ENCODE assay signal across 16 cellular contexts in the genomic region with DNA sequence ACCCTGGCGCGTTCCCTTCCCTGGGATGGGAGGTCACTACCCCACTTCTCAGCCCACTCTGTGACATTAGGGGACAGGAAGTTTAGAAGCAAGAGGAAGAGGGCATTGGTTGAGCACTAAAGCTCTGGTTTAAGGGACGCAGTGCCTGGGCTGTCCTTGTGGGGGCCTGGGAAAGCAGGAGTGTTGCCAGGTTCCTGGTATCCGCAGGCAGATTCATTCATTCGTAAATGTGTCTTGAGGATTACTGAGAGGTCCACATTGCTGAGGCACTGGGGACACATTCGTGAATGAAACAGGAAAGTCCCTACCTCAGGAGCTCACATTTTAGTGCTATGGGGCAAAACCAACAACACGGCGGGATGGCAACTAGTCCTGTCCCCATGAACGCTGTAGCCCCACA.
DNase-seq lines count a peak whose midpoint lies in the region; FAIRE-seq and TF ChIP-seq lines count a peak whose summit lies in the region.
"Had no signal": no experiment of that assay in that cellular context is flagged by ENCODE, and none has a peak within 500 bp of the region (broad histone marks: within the 10 kb centered on the region; RNA-seq: fewer than 3 reads in every experiment).

No MANE protein-coding gene starts in this region.

- H2BK12ac ChIP-seq in H1 (ENCODE audit: low read depth, low read length), result peak overlapping the region; percentile 91; the same call in 1 of the 2 replicates

- H4K20me1 ChIP-seq in H1 (replicated peaks in 1 of 2; ENCODE audit: control insufficient read depth in 1 of 2, insufficient read depth in 2 of 2, low read length in 2 of 2), result no peaks in the 10 kb centered on the region

- H3K9ac ChIP-seq in H1 (replicated peaks in 1 of 4; ENCODE audit: extremely low read depth in 1 of 4, low read depth in 3 of 4, low read length in 3 of 4), result no peak overlapping the region
- peak overlapping the region; percentile 24 for H3K9ac ChIP-seq in mesendoderm (ENCODE audit: low read length)
- no peak overlapping the region for H3K9ac ChIP-seq in colonic mucosa (ENCODE audit: low read depth in 2 of 2, low read length in 2 of 2)

- intact Hi-C loops in colonic mucosa (cut with DNase I), result no loop called here

- no peaks in the 10 kb centered on the region for H3K23me2 ChIP-seq in H1 (ENCODE audit: low read depth, low read length)

- H2BK5ac ChIP-seq in H1 (ENCODE audit: low read depth, low read length) (peak overlapping the region; percentile 45; the same call in 1 of the 2 replicates), mesendoderm (ENCODE audit: low read length) (no peak overlapping the region)

- TF ChIP-seq CTCF in H1 (IDR thresholded peaks at IDR 0.05; ENCODE audit: control extremely low read depth in 1 of 3, insufficient read depth in 1 of 3, low read depth in 1 of 3, low read length in 3 of 3), result peak; percentile 32 to 38 (median 35)
- no peak for TF ChIP-seq CTCF in colonic mucosa (IDR thresholded peaks at IDR 0.05)

- peak overlapping the region; percentile 80 for H2BK120ac ChIP-seq in H1 (replicated peaks; ENCODE audit: low read depth, low read length)
- H2BK120ac ChIP-seq in mesendoderm (ENCODE audit: low read depth, low read length), result no peak overlapping the region

- TF ChIP-seq RAD21 in H1 (IDR thresholded peaks at IDR 0.05 in 1 of 2, conservative IDR thresholded peaks at IDR 0.05 in 1 of 2; ENCODE audit: low read depth in 2 of 2, low read length in 2 of 2), result peak in 1 of 2 experiments; percentile 42; a peak in 2 of 4 replicates

- in situ Hi-C loops in HAP-1 (cut with MboI; ENCODE audit: low sequenced_read_pairs), result no loop called here

- no peak overlapping the region for H2AFZ ChIP-seq in H1 (ENCODE audit: low read length)

- H4K5ac ChIP-seq in H1 (ENCODE audit: insufficient read length, low read depth, low read length) (no peak overlapping the region), mesendoderm (ENCODE audit: low read length) (no peak overlapping the region)

- peak overlapping the region; percentile 71 for H4K91ac ChIP-seq in H1 (replicated peaks; ENCODE audit: insufficient read length, low read length)

- POLR2A ChIA-PET in H1 (lab: Charles Lee; ENCODE audit: partially characterized antibody), result interaction anchor here (1.3 kb wide), 1 partner anchor 10 kb away, joined by 3 read pairs; no protein-coding TSS in a partner anchor

- H3K36me3 ChIP-seq in HAP-1 (replicated peaks), result no peaks in the 10 kb centered on the region
- no peaks in the 10 kb centered on the region for H3K36me3 ChIP-seq in H1 (ENCODE audit: control insufficient read depth in 2 of 4, insufficient read depth in 4 of 4, low read length in 3 of 4)
- H3K36me3 ChIP-seq in mesendoderm (ENCODE audit: control insufficient read depth, insufficient read depth, low read length), result no peaks in the 10 kb centered on the region
- no peaks in the 10 kb centered on the region for H3K36me3 ChIP-seq in colonic mucosa

- DNase-seq in HAP-1 (ENCODE audit: low spot score in 2 of 2) (peak; percentile 32 to 44), H1 (ENCODE audit: low read depth in 1 of 2, low spot score in 2 of 2) (no peak), mesendoderm (no peak), NCI-H2171 (lab: John Stamatoyannopoulos, UW) (no peak), kidney glomerular epithelial cell (lab: John Stamatoyannopoulos, UW) (no peak), NCI-H2171 treated with DMSO at 0.1 percent for 48 hours (lab: John Stamatoyannopoulos, UW) (no peak), colonic mucosa (no peak)
- DNase-seq: C1 segment of cervical spinal cord; Calu3; CD4-positive, alpha-beta T cell; DMS 273 treated with DMSO at 0.1 percent for 48 hours; GOT3 had no signal

- peak overlapping the region; percentile 48; the same call in 1 of the 2 replicates for H2BK15ac ChIP-seq in H1 (ENCODE audit: low read length)
- no peak overlapping the region for H2BK15ac ChIP-seq in mesendoderm (replicated peaks; ENCODE audit: low read depth)

- H3K4ac ChIP-seq in H1 (replicated peaks; ENCODE audit: insufficient read length, low read depth, low read length) (peak overlapping the region; percentile 76), mesendoderm (ENCODE audit: low read depth, low read length) (no peak overlapping the region)

- H3K14ac ChIP-seq in H1 (ENCODE audit: insufficient read length), result peak overlapping the region; percentile 44

- H3K56ac ChIP-seq in H1 (replicated peaks; ENCODE audit: insufficient read length, low read depth, low read length), result no peak overlapping the region
- peak overlapping the region; percentile 36 for H3K56ac ChIP-seq in mesendoderm (ENCODE audit: low read length)

- H3K4me2 ChIP-seq in H1 (ENCODE audit: insufficient read depth in 1 of 2, low read depth in 2 of 2, low read length in 2 of 2) (peak overlapping the region; percentile 25 to 38; a peak in 2 of 4 replicates), mesendoderm (ENCODE audit: low read length) (no peak overlapping the region)

- no peaks in the 10 kb centered on the region for H3K9me3 ChIP-seq in HAP-1
- H3K9me3 ChIP-seq in H1 (ENCODE audit: insufficient read depth in 2 of 2, low read depth in 1 of 2, low read length in 1 of 2), result no peaks in the 10 kb centered on the region
- H3K9me3 ChIP-seq in colonic mucosa, result no peaks in the 10 kb centered on the region

- H3K27ac ChIP-seq in H1 (ENCODE audit: low read depth, low read length) (no peak overlapping the region; the same call in 1 of the 2 replicates), mesendoderm (ENCODE audit: low read depth, low read length) (no peak overlapping the region), colonic mucosa (no peak overlapping the region)
- H3K27ac ChIP-seq: HL-60 had no signal

- H3K4me3 ChIP-seq in HAP-1 (no peak overlapping the region), H1 (ENCODE audit: extremely low read depth in 1 of 4, insufficient read depth in 2 of 4, low read depth in 3 of 4, low read length in 4 of 4) (no peak overlapping the region), mesendoderm (ENCODE audit: low read length) (no peak overlapping the region), colonic mucosa (no peak overlapping the region)
- H3K4me3 ChIP-seq: GM12878 had no signal

- H2AK5ac ChIP-seq in H1 (ENCODE audit: low read depth, low read length), result peak overlapping the region; percentile 85; the same call in 1 of the 2 replicates
- H2AK5ac ChIP-seq in mesendoderm (ENCODE audit: low read length), result peak overlapping the region; percentile 77

- H3K18ac ChIP-seq in H1 (ENCODE audit: extremely low read depth, low read length), result peak overlapping the region; percentile 60
- H3K18ac ChIP-seq in mesendoderm (ENCODE audit: low read length), result no peak overlapping the region

- CTCF ChIA-PET in H1 (lab: Charles Lee; ENCODE audit: partially characterized antibody), result interaction anchor here (0.7 to 6.5 kb wide), 23 partner anchors 8 to 105 kb away, joined by 3 to 68 read pairs (median 5); no protein-coding TSS in a partner anchor

- H3K79me1 ChIP-seq in H1 (ENCODE audit: low read depth, low read length) (no peaks in the 10 kb centered on the region), mesendoderm (ENCODE audit: low read length) (peaks cover 3% of the 10 kb centered on the region)

- no peak overlapping the region for H3K23ac ChIP-seq in H1 (ENCODE audit: insufficient read length)
- no peak overlapping the region for H3K23ac ChIP-seq in mesendoderm (ENCODE audit: low read length)

- H3K4me1 ChIP-seq in HAP-1 (peaks cover 28% of the 10 kb centered on the region), H1 (replicated peaks in 1 of 4; ENCODE audit: control insufficient read depth in 3 of 4, insufficient read depth in 4 of 4, low read length in 3 of 4) (peaks cover 18 to 62% (median 41%) of the 10 kb centered on the region in 4 experiments), mesendoderm (ENCODE audit: control insufficient read depth, low read depth, low read length) (peaks cover 21% of the 10 kb centered on the region), colonic mucosa (peaks cover 11% of the 10 kb centered on the region)

- no peaks in the 10 kb centered on the region for H3K27me3 ChIP-seq in HAP-1 (ENCODE audit: low read depth)
- H3K27me3 ChIP-seq in H1 (replicated peaks in 1 of 4; ENCODE audit: control insufficient read depth in 3 of 4, extremely low read depth in 1 of 4, insufficient read depth in 3 of 4, low read length in 3 of 4), result no peaks in the 10 kb centered on the region; a peak in 2 of 7 replicates
- no peaks in the 10 kb centered on the region for H3K27me3 ChIP-seq in mesendoderm (ENCODE audit: insufficient read depth, low read length, poor library complexity)
- no peaks in the 10 kb centered on the region for H3K27me3 ChIP-seq in colonic mucosa

- TF ChIP-seq POLR2A in H1 (IDR thresholded peaks at IDR 0.05; ENCODE audit: control extremely low read depth in 1 of 2, low read depth in 2 of 2, low read length in 2 of 2), result no peak

- peak overlapping the region; percentile 37; the same call in 1 of the 2 replicates for H4K8ac ChIP-seq in H1 (ENCODE audit: extremely low read depth, insufficient read depth, low read length)
- no peak overlapping the region for H4K8ac ChIP-seq in mesendoderm (ENCODE audit: low read depth, low read length)

- FAIRE-seq in H1 (lab: Jason Lieb, UNC), result peak; percentile 86
- FAIRE-seq: A204.1, GM12878, GM18507 had no signal

- H3K79me2 ChIP-seq in H1 (ENCODE audit: control insufficient read depth in 1 of 2, insufficient read depth in 2 of 2, low read length in 2 of 2) (no peaks in the 10 kb centered on the region), mesendoderm (ENCODE audit: control insufficient read depth, insufficient read depth, low read length) (no peaks in the 10 kb centered on the region)

- H2BK20ac ChIP-seq in H1 (ENCODE audit: low read length), result peak overlapping the region; percentile 56; the same call in 1 of the 2 replicates

- 49% methylated on average over 9 of the region's 9 CpGs; no CpG with 5 or more reads in 1 of the 2 experiments for WGBS in H1 (ENCODE audit: extremely low coverage in 1 of 2, insufficient coverage in 1 of 2, insufficient read length in 1 of 2, insufficient replicate concordance in 2 of 2, low coverage in 1 of 2, low lambda C conversion rate in 2 of 2, missing lambda C conversion rate in 1 of 2), 2 experiments
- no CpG with 5 or more reads among the region's 9 CpGs for WGBS in mesendoderm (ENCODE audit: extremely low coverage, insufficient coverage, low lambda C conversion rate)

- TF ChIP-seq EP300 in H1 (IDR thresholded peaks at IDR 0.05; ENCODE audit: borderline replicate concordance in 1 of 2, low read depth in 2 of 2, low read length in 2 of 2), result no peak

TF ChIP-seq in H1, 55 proteins besides CTCF, POLR2A, EP300 and RAD21:
- TF ChIP-seq TCF12 (IDR thresholded peaks at IDR 0.05; ENCODE audit: low read depth, low read length) (no peak), TEAD4 (IDR thresholded peaks at IDR 0.05; ENCODE audit: low read depth, low read length) (0 out of 2 replicates have a peak, but pooled peaks have one; percentile 42)
- TF ChIP-seq, protein P1, sequence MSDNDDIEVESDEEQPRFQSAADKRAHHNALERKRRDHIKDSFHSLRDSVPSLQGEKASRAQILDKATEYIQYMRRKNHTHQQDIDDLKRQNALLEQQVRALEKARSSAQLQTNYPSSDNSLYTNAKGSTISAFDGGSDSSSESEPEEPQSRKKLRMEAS (IDR thresholded peaks at IDR 0.05), result 0 out of 2 replicates have a peak, but pooled peaks have one; percentile 5

Comparison
In these comparisons a context has a peak if more than half of its experiments do, and no peak if none do; other contexts are left out.
1. DNase-seq: peak in HAP-1 (2 of 2); none in H1 (0 of 2), mesendoderm (single experiment), NCI-H2171 (single experiment), kidney glomerular epithelial cell (single experiment), NCI-H2171 treated with DMSO at 0.1 percent for 48 hours (single experiment) and colonic mucosa (single experiment).